ENCODE assay signal across 9 cellular contexts in the genomic region with DNA sequence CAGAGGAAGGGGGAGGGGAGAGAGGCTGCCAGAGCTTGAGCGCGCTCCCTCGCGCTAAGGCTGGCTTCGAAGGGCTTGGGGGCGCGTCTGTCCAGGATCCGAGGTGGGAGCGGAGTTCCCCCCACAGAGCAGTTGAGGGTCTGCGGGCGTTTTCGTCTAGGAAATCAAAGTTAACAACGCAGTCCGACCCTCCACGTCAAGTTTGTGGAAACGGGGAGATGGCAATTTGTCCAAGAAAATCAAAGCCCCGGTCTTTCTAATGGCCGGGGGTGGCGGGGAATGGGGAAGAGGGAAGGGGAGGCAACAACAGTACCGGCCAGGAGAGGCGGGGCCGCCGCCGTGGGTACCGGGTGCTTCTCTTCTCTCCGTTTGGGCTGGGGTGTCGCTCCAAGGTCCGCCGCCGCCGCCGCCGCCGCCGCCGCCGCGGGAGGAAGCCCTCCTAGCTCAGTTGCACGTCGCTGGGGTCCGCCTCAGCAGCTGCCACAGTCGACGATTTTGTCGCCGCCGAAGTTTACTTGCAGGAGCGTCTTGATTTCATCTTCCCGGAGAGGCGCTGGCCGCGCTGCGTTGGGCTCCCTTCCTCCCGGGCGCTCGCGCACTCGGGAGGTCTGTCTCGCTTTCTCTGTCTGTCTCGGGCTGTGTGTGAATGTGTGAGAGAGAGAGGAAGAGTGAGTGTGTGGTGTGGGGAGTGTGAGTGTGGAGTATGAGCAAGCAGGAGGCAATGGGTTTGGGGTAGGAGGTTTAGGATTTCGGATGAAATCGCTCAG. TPM values are rescaled to one million over a fixed set of nuclear protein-coding genes. Genes with fewer than 3 reads are reported as not detected.
DNase-seq lines count a peak whose midpoint lies in the region; ATAC-seq, FAIRE-seq and TF ChIP-seq lines count a peak whose summit lies in the region.
"Had no signal": no experiment of that assay in that cellular context is flagged by ENCODE, and none has a peak within 500 bp of the region (broad histone marks: within the 10 kb centered on the region; RNA-seq: fewer than 3 reads in every experiment).

No MANE protein-coding gene starts in this region.

- H3K36me3 Mint-ChIP-seq in CD4-positive, alpha-beta T cell (ENCODE audit: low read depth): no peaks in the 10 kb centered on the region
- H3K36me3 Mint-ChIP-seq in IgD-negative memory B cell (peaks cover 2% of the 10 kb centered on the region), nephron (ENCODE audit: low read depth) (peaks cover 24% of the 10 kb centered on the region)

- CTCF ChIA-PET in CD4-positive, alpha-beta T cell (lab: Charles Lee): no interaction called here

- WGBS in ectodermal cell, 2 experiments: 1% methylated on average over 60 to 61 of the region's 61 CpGs

- POLR2A ChIA-PET in CD4-positive, alpha-beta T cell (lab: Charles Lee): no interaction called here

- no peaks in the 10 kb centered on the region for H3K9me3 Mint-ChIP-seq in CD4-positive, alpha-beta T cell
- peaks cover 0 to 2% (median 0%) of the 10 kb centered on the region in 3 donors for H3K9me3 Mint-ChIP-seq in IgD-negative memory B cell
- peaks cover 11% of the 10 kb centered on the region for H3K9me3 Mint-ChIP-seq in nephron

- no peak for ATAC-seq in CD4-positive, alpha-beta T cell (ENCODE audit: poor library complexity)
- ATAC-seq: GM12878 had no signal

- no peak overlapping the region for H3K27ac ChIP-seq in CD4-positive, alpha-beta T cell (ENCODE audit: low read depth, low read length)
- no peak overlapping the region for H3K27ac ChIP-seq in ectodermal cell (ENCODE audit: insufficient read depth, low read depth, low read length, poor library complexity, severe bottlenecking)

- no peak overlapping the region for H3K27ac Mint-ChIP-seq in CD4-positive, alpha-beta T cell
- H3K27ac Mint-ChIP-seq in IgD-negative memory B cell (no peak overlapping the region), nephron (peak overlapping the region; percentile 29 to 55 (median 44))

- H3K27me3 Mint-ChIP-seq in CD4-positive, alpha-beta T cell: peaks cover 68% of the 10 kb centered on the region
- H3K27me3 Mint-ChIP-seq in IgD-negative memory B cell (peaks cover 46% of the 10 kb centered on the region), nephron (ENCODE audit: low read depth) (peaks cover 59% of the 10 kb centered on the region)

- H3K36me3 ChIP-seq in ectodermal cell (ENCODE audit: control insufficient read depth, insufficient read depth, low read length): no peaks in the 10 kb centered on the region

- peak overlapping the region; percentile 32 for H3K4me3 ChIP-seq in ectodermal cell (ENCODE audit: insufficient read depth, low read depth, low read length)
- H3K4me3 ChIP-seq: GM12878 had no signal

- peaks cover 50% of the 10 kb centered on the region for H3K27me3 ChIP-seq in CD4-positive, alpha-beta T cell (ENCODE audit: control insufficient read depth, insufficient read depth, low read length)
- peaks cover 85% of the 10 kb centered on the region for H3K27me3 ChIP-seq in ectodermal cell (ENCODE audit: control insufficient read depth, insufficient read depth, low read length, poor library complexity, severe bottlenecking)

- peak overlapping the region; percentile 64 for H3K4me3 Mint-ChIP-seq in CD4-positive, alpha-beta T cell
- H3K4me3 Mint-ChIP-seq in IgD-negative memory B cell: peak overlapping the region; percentile 27 to 81 (median 50)
- H3K4me3 Mint-ChIP-seq in nephron: peak overlapping the region; percentile 90 to 95 (median 94)

- intact Hi-C loops in CD4-positive, alpha-beta T cell (cut with DNase I, micrococcal nuclease): no loop called here

- FAIRE-seq in RCC 7860 (lab: Jason Lieb, UNC): no peak
- FAIRE-seq: GM12878 had no signal

- H3K4me1 ChIP-seq in ectodermal cell (ENCODE audit: control insufficient read depth, insufficient read depth, low read length): no peaks in the 10 kb centered on the region

- no peak for TF ChIP-seq CTCF in CD4-positive, alpha-beta T cell (IDR thresholded peaks at IDR 0.05)
- no peak for TF ChIP-seq CTCF in nephron (IDR thresholded peaks at IDR 0.05; ENCODE audit: unreplicated experiment in 3 of 3)

- H3K4me1 Mint-ChIP-seq in CD4-positive, alpha-beta T cell (ENCODE audit: low read depth): peaks cover 11% of the 10 kb centered on the region
- H3K4me1 Mint-ChIP-seq in IgD-negative memory B cell (peaks cover 6 to 9% (median 8%) of the 10 kb centered on the region in 3 donors), nephron (peaks cover 41% of the 10 kb centered on the region)

- H3K9me3 ChIP-seq in CD4-positive, alpha-beta T cell (ENCODE audit: control insufficient read depth, low read length): no peaks in the 10 kb centered on the region
- H3K9me3 ChIP-seq in ectodermal cell (ENCODE audit: control insufficient read depth, low read length): no peaks in the 10 kb centered on the region

- DNase-seq in CD4-positive, alpha-beta T cell: no peak
- no peak for DNase-seq in T1000 (lab: John Stamatoyannopoulos, UW)
- DNase-seq in iPS-NIHi7 (ENCODE audit: extremely low spot score): no peak
- DNase-seq in RCC 7860 (ENCODE audit: low spot score): no peak
- DNase-seq in 8988T: no peak

RNA-seq across cellular contexts. Expression of gene PCDH19, which starts 0.6 kb away (rescaled TPM):
- under 1 TPM in 1 of 2 experiments, not detected in 1; 0.03 TPM for total RNA-seq in CD4-positive, alpha-beta T cell
- polyA plus RNA-seq in IgD-negative memory B cell: not detected
- polyA plus RNA-seq in ectodermal cell (2013, experiment 1 of 4): 2.9 TPM
- 2.8 TPM for polyA plus RNA-seq in ectodermal cell (2013, experiment 2 of 4)
- polyA plus RNA-seq in ectodermal cell (2013, experiment 3 of 4): 2.7 TPM
- polyA plus RNA-seq in ectodermal cell (2013, experiment 4 of 4): 4.5 TPM
- total RNA-seq: GM12878 had no signal

Comparison
In these comparisons a context has a peak if more than half of its experiments do, and no peak if none do; other contexts are left out.
1. H3K27ac Mint-ChIP-seq: peak in nephron (3 of 3); none in CD4-positive, alpha-beta T cell (single experiment) and IgD-negative memory B cell (0 of 3).
2. Peak in every context shown above with its lines, with median percentiles within 50 percentile points of each other: H3K4me3 Mint-ChIP-seq.